17 cellular contexts compared by ENCODE assay signal in genomic region chr12:4197922-4198763, GRCh38.
"Had no signal": no experiment of that assay in that cellular context is flagged by ENCODE, and none has a peak within 500 bp of the region (broad histone marks: within the 10 kb centered on the region; RNA-seq: fewer than 3 reads in every experiment).

No MANE protein-coding gene starts in this region.

- H3K9me3 ChIP-seq: pancreas, suprapubic skin, thyroid gland, upper lobe of left lung had no signal

- H3K4me3 ChIP-seq: hepatocyte, neural progenitor cell, pancreas, suprapubic skin, thyroid gland, upper lobe of left lung had no signal

- H3K36me3 ChIP-seq: neural progenitor cell, pancreas, suprapubic skin, thyroid gland, upper lobe of left lung had no signal

- H3K4me1 ChIP-seq: foreskin keratinocyte, pancreas, suprapubic skin, thyroid gland, upper lobe of left lung had no signal

- H3K36me3 Mint-ChIP-seq: naive thymus-derived CD4-positive, alpha-beta T cell; neural progenitor cell had no signal

- H3K79me2 ChIP-seq: hepatocyte had no signal

- H3K27ac Mint-ChIP-seq: effector memory CD8-positive, alpha-beta T cell; neural progenitor cell; progenitor cell of endocrine pancreas had no signal

- H3K4me2 ChIP-seq: hepatocyte, neural progenitor cell had no signal

- H3K9ac ChIP-seq: neural progenitor cell had no signal

- H3K27ac ChIP-seq: foreskin keratinocyte, hepatocyte, neural progenitor cell, pancreas, suprapubic skin, thyroid gland, upper lobe of left lung had no signal

- ATAC-seq: effector memory CD8-positive, alpha-beta T cell; foreskin keratinocyte; left colon; naive thymus-derived CD4-positive, alpha-beta T cell; pancreas; right cardiac atrium; stimulated activated naive CD8-positive, alpha-beta T cell treated with anti-CD3 and anti-CD28 coated beads, Interleukin-15, Interleukin-2, amounts not matched to agents 100 U/mL and 50 U/mL, for 24 hours had no signal

- DNase-seq: effector memory CD8-positive, alpha-beta T cell; foreskin keratinocyte; head of caudate nucleus; left colon; naive thymus-derived CD4-positive, alpha-beta T cell; nucleus accumbens; pancreas; right cardiac atrium; small intestine; stimulated activated CD4-positive, alpha-beta T cell treated with anti-CD3 and anti-CD28 coated beads, Interleukin-12 subunit alpha, Interleukin-12 subunit beta, amount 100 ng/mL, for 4 hours; stimulated activated naive CD8-positive, alpha-beta T cell treated with anti-CD3 and anti-CD28 coated beads, Interleukin-15, Interleukin-2, amounts not matched to agents 100 U/mL and 50 U/mL, for 24 hours; thyroid gland; upper lobe of left lung had no signal

- H2AFZ ChIP-seq: hepatocyte, neural progenitor cell had no signal

- H3K9me3 Mint-ChIP-seq: effector memory CD8-positive, alpha-beta T cell; naive thymus-derived CD4-positive, alpha-beta T cell; neural progenitor cell had no signal

- H3K4me3 Mint-ChIP-seq: effector memory CD8-positive, alpha-beta T cell; naive thymus-derived CD4-positive, alpha-beta T cell; neural progenitor cell had no signal

- H3K27me3 ChIP-seq: neural progenitor cell, pancreas, thyroid gland, upper lobe of left lung had no signal

- FAIRE-seq: pancreas, small intestine had no signal
